8 cellular contexts compared by ENCODE assay signal in the genomic region with DNA sequence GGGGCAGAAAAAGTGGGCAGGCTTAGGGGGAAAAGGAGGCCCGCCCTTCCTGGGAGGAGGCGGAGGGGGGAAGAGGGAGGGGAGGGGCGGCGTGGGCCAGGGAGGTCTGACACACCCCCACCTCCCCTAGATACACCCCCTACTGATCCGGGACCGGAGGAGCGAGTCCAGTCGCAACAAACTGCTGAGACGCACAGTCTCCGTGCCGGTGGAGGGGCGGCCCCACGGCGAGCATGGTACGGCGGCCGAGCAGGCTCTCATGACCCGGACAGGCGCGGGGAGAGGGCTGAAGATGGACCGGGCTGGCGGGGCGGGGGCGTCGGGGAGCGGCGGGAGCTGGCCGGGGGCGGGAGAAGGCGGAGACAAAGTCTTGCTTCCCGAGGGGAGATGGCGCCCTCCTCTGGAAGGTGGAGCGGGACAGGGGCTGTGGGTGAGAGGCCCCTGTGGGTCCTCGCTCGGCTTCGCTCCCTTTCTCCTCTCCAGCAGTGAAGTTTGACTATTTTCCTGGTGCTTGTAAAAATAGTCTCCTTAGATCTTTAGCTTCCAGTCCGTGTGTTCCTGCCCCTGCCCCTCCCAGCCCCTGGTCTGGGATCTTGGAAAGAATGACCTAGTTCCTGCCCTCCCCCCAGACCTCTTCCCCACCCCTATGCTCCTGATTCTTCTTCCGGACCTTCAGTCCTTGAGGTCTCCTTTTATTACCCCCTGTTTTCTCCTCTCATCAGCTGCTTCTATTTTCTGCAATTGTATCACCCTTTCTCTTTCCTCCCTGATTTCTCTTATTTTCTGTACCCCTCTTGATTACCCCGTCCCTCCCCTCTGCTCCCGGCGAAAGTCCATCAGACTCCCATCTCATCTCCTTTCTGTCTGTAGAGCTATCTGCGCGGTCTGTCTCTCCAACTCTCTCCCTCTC. TPM values are rescaled to one million over a fixed set of nuclear protein-coding genes. Genes with fewer than 3 reads are reported as not detected.
DNase-seq lines count a peak whose midpoint lies in the region; ATAC-seq and TF ChIP-seq lines count a peak whose summit lies in the region.

No MANE protein-coding gene starts in this region.

- H3K9ac ChIP-seq in endocrine pancreas (ENCODE audit: control insufficient read depth, insufficient read depth, low read length), result peak overlapping the region; percentile 84

- peak overlapping the region; percentile 57 for H3K4me3 ChIP-seq in endocrine pancreas (ENCODE audit: control insufficient read depth, insufficient read depth, low read length)
- H3K4me3 ChIP-seq in mesodermal cell (ENCODE audit: extremely low read depth, insufficient read depth, low read length, poor library complexity, severe bottlenecking), result peak overlapping the region; percentile 42

- H3K36me3 ChIP-seq in endocrine pancreas (ENCODE audit: control insufficient read depth, insufficient read depth, low read length) (no peaks in the 10 kb centered on the region), mesodermal cell (ENCODE audit: control insufficient read depth, insufficient read depth, low read length) (peaks cover 22% of the 10 kb centered on the region)

- TF ChIP-seq POLR2A in GM10847 (IDR thresholded peaks at IDR 0.05; ENCODE audit: extremely low read depth, insufficient read length), result peak; percentile 64

- H3K9me3 ChIP-seq in endocrine pancreas (ENCODE audit: control insufficient read depth, low read length) (no peaks in the 10 kb centered on the region), mesodermal cell (ENCODE audit: control insufficient read depth, low read length) (no peaks in the 10 kb centered on the region)

- 2% methylated on average over 21 to 22 of the region's 43 CpGs for WGBS in mesodermal cell (ENCODE audit: insufficient coverage in 2 of 2), 2 experiments

- no peaks in the 10 kb centered on the region for H3K4me1 ChIP-seq in endocrine pancreas (ENCODE audit: control insufficient read depth, insufficient read depth, low read length)
- peaks cover 33% of the 10 kb centered on the region for H3K4me1 ChIP-seq in mesodermal cell (ENCODE audit: control insufficient read depth, insufficient read depth, low read length, poor library complexity, severe bottlenecking)

- DNase-seq in NOMO-1 (lab: John Stamatoyannopoulos, UW; ENCODE audit: unreplicated experiment in 2 of 2), result peak; percentile 73 to 79
- DNase-seq in activated CD8-positive, alpha-beta memory T cell treated with anti-CD3 and anti-CD28 coated beads, Interleukin-2, amount 50 U/mL, for 24 hours (ENCODE audit: extremely low read depth), result peak; percentile 59
- DNase-seq in stimulated activated CD8-positive, alpha-beta memory T cell treated with anti-CD3 and anti-CD28 coated beads, Interleukin-15, amount 100 ng/mL, for 48 hours (ENCODE audit: low read depth in 2 of 2), result peak; percentile 73 to 75

- ATAC-seq in HG03280 (IDR thresholded peaks at IDR 0.05; ENCODE audit: unreplicated experiment) (peak; percentile 49), GM18520 (IDR thresholded peaks at IDR 0.05; ENCODE audit: unreplicated experiment) (no peak)

- H3K27me3 ChIP-seq in endocrine pancreas (ENCODE audit: control insufficient read depth, insufficient read depth, low read length), result no peaks in the 10 kb centered on the region

- H3K27ac ChIP-seq in mesodermal cell (ENCODE audit: low read depth, low read length, severe bottlenecking), result peak overlapping the region; percentile 88

RNA-seq across cellular contexts. Expression of a gene that starts 6.1 kb away (rescaled TPM):
- polyA plus RNA-seq in mesodermal cell (2013, experiment 1 of 2), result 54.9 TPM
- polyA plus RNA-seq in mesodermal cell (2013, experiment 2 of 2), result 47.5 TPM

RNA-seq across cellular contexts. Expression of a gene that starts 8.0 kb away (rescaled TPM):
- polyA plus RNA-seq in mesodermal cell (2013, experiment 1 of 2), result 253 TPM
- polyA plus RNA-seq in mesodermal cell (2013, experiment 2 of 2), result 196 TPM

RNA-seq across cellular contexts. Expression of a gene that starts 15.1 kb away (rescaled TPM):
- polyA plus RNA-seq in mesodermal cell (2013, experiment 1 of 2), result 71.3 TPM
- 60.7 TPM for polyA plus RNA-seq in mesodermal cell (2013, experiment 2 of 2)

RNA-seq across cellular contexts. Expression of a gene that starts 28.5 kb away (rescaled TPM):
- polyA plus RNA-seq in mesodermal cell (2013, experiment 1 of 2), result 13.0 TPM
- 10.3 TPM for polyA plus RNA-seq in mesodermal cell (2013, experiment 2 of 2)

RNA-seq across cellular contexts. Expression of a gene that starts 34.3 kb away (rescaled TPM):
- 63.4 TPM for polyA plus RNA-seq in mesodermal cell (2013, experiment 1 of 2)
- polyA plus RNA-seq in mesodermal cell (2013, experiment 2 of 2), result 59.8 TPM
